Comparison of ENCODE assay signal across 15 cellular contexts in the genomic region with DNA sequence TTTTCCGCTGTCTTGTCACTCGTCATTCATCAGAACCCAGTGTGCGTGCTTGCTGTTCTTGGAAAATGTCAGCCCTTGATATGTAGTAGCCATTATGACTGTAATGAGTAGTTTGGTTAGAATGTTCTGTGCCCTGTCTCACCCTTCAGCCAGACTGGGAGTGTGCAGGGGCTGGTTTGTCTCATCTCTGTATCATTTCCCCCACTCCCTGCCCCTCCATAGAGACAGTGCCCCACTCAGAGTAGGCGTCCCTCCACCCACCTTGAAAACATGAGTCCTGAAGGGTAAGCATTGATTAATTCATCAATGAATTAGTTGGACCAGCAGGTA.
A peak's percentile ranks its signal among the peaks of the same experiment; 100 is the strongest.
DNase-seq lines count a peak whose midpoint lies in the region; ATAC-seq and TF ChIP-seq lines count a peak whose summit lies in the region.
"Had no signal": no experiment of that assay in that cellular context is flagged by ENCODE, and none has a peak within 500 bp of the region (broad histone marks: within the 10 kb centered on the region; RNA-seq: fewer than 3 reads in every experiment).

No MANE protein-coding gene starts in this region.

- H3K4me3 Mint-ChIP-seq in activated naive CD8-positive, alpha-beta T cell treated with anti-CD3 and anti-CD28 coated beads, Interleukin-2, amount 50 U/mL, for 24 hours = no peak overlapping the region
- no peak overlapping the region for H3K4me3 Mint-ChIP-seq in activated naive CD8-positive, alpha-beta T cell treated with anti-CD3 and anti-CD28 coated beads for 36 hours
- no peak overlapping the region for H3K4me3 Mint-ChIP-seq in activated T-helper 1 cell treated with anti-CD3 and anti-CD28 coated beads, Interleukin-12 subunit alpha, Interleukin-12 subunit beta, Interleukin-2, Interleukin-4 antibody, amounts not matched to agents 30 ng/mL and 10 ng/mL and 1 ng/mL, durations not matched to agents 14 hours and 24 hours and 36 hours
- no peak overlapping the region for H3K4me3 Mint-ChIP-seq in dendritic cell treated with granulocyte-macrophage colony-stimulating factor and Interleukin-4, amounts not matched to agents 40 ng/mL and 50 ng/mL, for 4 days
- H3K4me3 Mint-ChIP-seq in type B pancreatic cell = no peak overlapping the region
- H3K4me3 Mint-ChIP-seq: CD4-positive, CD25-positive, alpha-beta regulatory T cell had no signal

- H3K36me3 Mint-ChIP-seq in activated naive CD8-positive, alpha-beta T cell treated with anti-CD3 and anti-CD28 coated beads, Interleukin-2, amount 50 U/mL, for 24 hours (ENCODE audit: low read depth) = no peaks in the 10 kb centered on the region
- no peaks in the 10 kb centered on the region for H3K36me3 Mint-ChIP-seq in activated naive CD8-positive, alpha-beta T cell treated with anti-CD3 and anti-CD28 coated beads for 36 hours
- H3K36me3 Mint-ChIP-seq in activated T-helper 1 cell treated with anti-CD3 and anti-CD28 coated beads, Interleukin-12 subunit alpha, Interleukin-12 subunit beta, Interleukin-2, Interleukin-4 antibody, amounts not matched to agents 30 ng/mL and 10 ng/mL and 1 ng/mL, durations not matched to agents 14 hours and 24 hours and 36 hours (ENCODE audit: low read depth) = peaks cover 10% of the 10 kb centered on the region
- H3K36me3 Mint-ChIP-seq in dendritic cell treated with granulocyte-macrophage colony-stimulating factor and Interleukin-4, amounts not matched to agents 40 ng/mL and 50 ng/mL, for 4 days (ENCODE audit: low read depth) = peaks cover 63% of the 10 kb centered on the region
- H3K36me3 Mint-ChIP-seq in type B pancreatic cell = peaks cover 4% of the 10 kb centered on the region

- no peaks in the 10 kb centered on the region for H3K27me3 Mint-ChIP-seq in activated naive CD8-positive, alpha-beta T cell treated with anti-CD3 and anti-CD28 coated beads, Interleukin-2, amount 50 U/mL, for 24 hours
- H3K27me3 Mint-ChIP-seq in activated naive CD8-positive, alpha-beta T cell treated with anti-CD3 and anti-CD28 coated beads for 36 hours = no peaks in the 10 kb centered on the region
- no peaks in the 10 kb centered on the region for H3K27me3 Mint-ChIP-seq in activated T-helper 1 cell treated with anti-CD3 and anti-CD28 coated beads, Interleukin-12 subunit alpha, Interleukin-12 subunit beta, Interleukin-2, Interleukin-4 antibody, amounts not matched to agents 30 ng/mL and 10 ng/mL and 1 ng/mL, durations not matched to agents 14 hours and 24 hours and 36 hours (ENCODE audit: insufficient read depth)
- no peaks in the 10 kb centered on the region for H3K27me3 Mint-ChIP-seq in dendritic cell treated with granulocyte-macrophage colony-stimulating factor and Interleukin-4, amounts not matched to agents 40 ng/mL and 50 ng/mL, for 4 days
- no peaks in the 10 kb centered on the region for H3K27me3 Mint-ChIP-seq in type B pancreatic cell
- H3K27me3 Mint-ChIP-seq: CD4-positive, CD25-positive, alpha-beta regulatory T cell; IgD-negative memory B cell had no signal

- peaks cover 15% of the 10 kb centered on the region for H3K4me1 Mint-ChIP-seq in activated naive CD8-positive, alpha-beta T cell treated with anti-CD3 and anti-CD28 coated beads, Interleukin-2, amount 50 U/mL, for 24 hours
- peaks cover 12% of the 10 kb centered on the region for H3K4me1 Mint-ChIP-seq in activated naive CD8-positive, alpha-beta T cell treated with anti-CD3 and anti-CD28 coated beads for 36 hours
- H3K4me1 Mint-ChIP-seq in activated T-helper 1 cell treated with anti-CD3 and anti-CD28 coated beads, Interleukin-12 subunit alpha, Interleukin-12 subunit beta, Interleukin-2, Interleukin-4 antibody, amounts not matched to agents 30 ng/mL and 10 ng/mL and 1 ng/mL, durations not matched to agents 14 hours and 24 hours and 36 hours (ENCODE audit: low read depth) = peaks cover 16% of the 10 kb centered on the region
- H3K4me1 Mint-ChIP-seq in dendritic cell treated with granulocyte-macrophage colony-stimulating factor and Interleukin-4, amounts not matched to agents 40 ng/mL and 50 ng/mL, for 4 days (ENCODE audit: low read depth) = peaks cover 95% of the 10 kb centered on the region
- H3K4me1 Mint-ChIP-seq in type B pancreatic cell (ENCODE audit: unreplicated experiment) = peaks cover 44% of the 10 kb centered on the region

- no peak for TF ChIP-seq CTCF in type B pancreatic cell (conservative IDR thresholded peaks at IDR 0.05)

- intact Hi-C loops in activated T-helper 1 cell treated with anti-CD3 and anti-CD28 coated beads, Interleukin-12 subunit alpha, Interleukin-12 subunit beta, Interleukin-2, Interleukin-4 antibody, amounts not matched to agents 30 ng/mL and 10 ng/mL and 1 ng/mL, durations not matched to agents 14 hours and 24 hours and 36 hours (cut with micrococcal nuclease) = no loop called here
- intact Hi-C loops in dendritic cell treated with granulocyte-macrophage colony-stimulating factor and Interleukin-4, amounts not matched to agents 40 ng/mL and 50 ng/mL, for 4 days (cut with micrococcal nuclease) = no loop called here

- H3K9me3 Mint-ChIP-seq in activated naive CD8-positive, alpha-beta T cell treated with anti-CD3 and anti-CD28 coated beads, Interleukin-2, amount 50 U/mL, for 24 hours = no peaks in the 10 kb centered on the region
- no peaks in the 10 kb centered on the region for H3K9me3 Mint-ChIP-seq in activated naive CD8-positive, alpha-beta T cell treated with anti-CD3 and anti-CD28 coated beads for 36 hours
- H3K9me3 Mint-ChIP-seq in activated T-helper 1 cell treated with anti-CD3 and anti-CD28 coated beads, Interleukin-12 subunit alpha, Interleukin-12 subunit beta, Interleukin-2, Interleukin-4 antibody, amounts not matched to agents 30 ng/mL and 10 ng/mL and 1 ng/mL, durations not matched to agents 14 hours and 24 hours and 36 hours = no peaks in the 10 kb centered on the region
- no peaks in the 10 kb centered on the region for H3K9me3 Mint-ChIP-seq in dendritic cell treated with granulocyte-macrophage colony-stimulating factor and Interleukin-4, amounts not matched to agents 40 ng/mL and 50 ng/mL, for 4 days
- H3K9me3 Mint-ChIP-seq in type B pancreatic cell = no peaks in the 10 kb centered on the region
- H3K9me3 Mint-ChIP-seq: CD4-positive, CD25-positive, alpha-beta regulatory T cell; IgD-negative memory B cell had no signal

- DNase-seq in activated naive CD8-positive, alpha-beta T cell treated with anti-CD3 and anti-CD28 coated beads, Interleukin-2, amount 50 U/mL, for 24 hours = no peak
- DNase-seq in activated naive CD8-positive, alpha-beta T cell treated with anti-CD3 and anti-CD28 coated beads for 36 hours = no peak
- DNase-seq in activated T-helper 1 cell treated with anti-CD3 and anti-CD28 coated beads, Interleukin-12 subunit alpha, Interleukin-12 subunit beta, Interleukin-2, Interleukin-4 antibody, amounts not matched to agents 30 ng/mL and 10 ng/mL and 1 ng/mL, durations not matched to agents 14 hours and 24 hours and 36 hours (ENCODE audit: low spot score) = no peak
- DNase-seq in type B pancreatic cell (ENCODE audit: extremely low spot score, unreplicated experiment) (no peak), mucosa of gallbladder (ENCODE audit: low spot score) (no peak)
- no peak for DNase-seq in stimulated activated CD4-positive, alpha-beta T cell treated with anti-CD3 and anti-CD28 coated beads, Interleukin-4, amount 100 ng/mL, for 1 hour
- DNase-seq: Caco-2; CD4-positive, CD25-positive, alpha-beta regulatory T cell; DMS 273 treated with DMSO at 0.1 percent for 48 hours; NCI-H2029 treated with DMSO at 0.1 percent for 48 hours; NCI-H446 treated with DMSO at 0.1 percent for 48 hours; Right ventricle myocardium superior had no signal

- peak; percentile 40 for ATAC-seq in activated naive CD8-positive, alpha-beta T cell treated with anti-CD3 and anti-CD28 coated beads, Interleukin-2, amount 50 U/mL, for 24 hours
- ATAC-seq: HCT116 had no signal

- peak overlapping the region; percentile 37 for H3K27ac Mint-ChIP-seq in activated naive CD8-positive, alpha-beta T cell treated with anti-CD3 and anti-CD28 coated beads, Interleukin-2, amount 50 U/mL, for 24 hours
- H3K27ac Mint-ChIP-seq in activated naive CD8-positive, alpha-beta T cell treated with anti-CD3 and anti-CD28 coated beads for 36 hours = no peak overlapping the region
- H3K27ac Mint-ChIP-seq in activated T-helper 1 cell treated with anti-CD3 and anti-CD28 coated beads, Interleukin-12 subunit alpha, Interleukin-12 subunit beta, Interleukin-2, Interleukin-4 antibody, amounts not matched to agents 30 ng/mL and 10 ng/mL and 1 ng/mL, durations not matched to agents 14 hours and 24 hours and 36 hours = peak overlapping the region; percentile 3
- peak overlapping the region; percentile 76 for H3K27ac Mint-ChIP-seq in dendritic cell treated with granulocyte-macrophage colony-stimulating factor and Interleukin-4, amounts not matched to agents 40 ng/mL and 50 ng/mL, for 4 days
- peak overlapping the region; percentile 5 for H3K27ac Mint-ChIP-seq in type B pancreatic cell
- H3K27ac Mint-ChIP-seq: CD4-positive, CD25-positive, alpha-beta regulatory T cell had no signal
